15 cellular contexts compared by ENCODE assay signal in genomic region chr6:134821397-134821796, GRCh38.
"Had no signal": no experiment of that assay in that cellular context is flagged by ENCODE, and none has a peak within 500 bp of the region (broad histone marks: within the 10 kb centered on the region; RNA-seq: fewer than 3 reads in every experiment).

No MANE protein-coding gene starts in this region.

- H3K9me3 Mint-ChIP-seq: effector memory CD8-positive, alpha-beta T cell; natural killer cell; stimulated activated naive CD8-positive, alpha-beta T cell treated with anti-CD3 and anti-CD28 coated beads, Interleukin-15, Interleukin-2, amounts not matched to agents 100 ng/mL and 50 ng/mL, for 24 hours had no signal

- H3K27ac Mint-ChIP-seq: activated naive CD8-positive, alpha-beta T cell; effector memory CD8-positive, alpha-beta T cell; natural killer cell; stimulated activated naive CD8-positive, alpha-beta T cell treated with anti-CD3 and anti-CD28 coated beads, Interleukin-15, Interleukin-2, amounts not matched to agents 100 ng/mL and 50 ng/mL, for 24 hours had no signal

- H3K4me3 ChIP-seq: psoas muscle, suprapubic skin, upper lobe of left lung had no signal

- H3K4me1 ChIP-seq: psoas muscle had no signal

- H3K36me3 ChIP-seq: suprapubic skin, upper lobe of left lung had no signal

- H3K4me3 Mint-ChIP-seq: activated naive CD8-positive, alpha-beta T cell; effector memory CD8-positive, alpha-beta T cell; natural killer cell; stimulated activated naive CD8-positive, alpha-beta T cell treated with anti-CD3 and anti-CD28 coated beads, Interleukin-15, Interleukin-2, amounts not matched to agents 100 ng/mL and 50 ng/mL, for 24 hours had no signal

- H3K4me1 Mint-ChIP-seq: natural killer cell had no signal

- H3K27me3 ChIP-seq: suprapubic skin, upper lobe of left lung had no signal

- H3K27ac ChIP-seq: epithelial cell of prostate, psoas muscle had no signal

- ATAC-seq: effector memory CD8-positive, alpha-beta T cell; natural killer cell; psoas muscle; sciatic nerve had no signal

- H3K9me3 ChIP-seq: psoas muscle, suprapubic skin, upper lobe of left lung had no signal

- DNase-seq: activated CD4-positive, alpha-beta T cell treated with anti-CD3 and anti-CD28 coated beads, Interleukin-2, amount 50 U/mL, for 1 hour; activated CD8-positive, alpha-beta memory T cell treated with anti-CD3 and anti-CD28 coated beads for 24 hours; activated gamma-delta T cell treated with Interleukin-2 at 50 U/mL for 16 hours; dermis blood vessel endothelial cell; effector memory CD8-positive, alpha-beta T cell; head of caudate nucleus; natural killer cell; occipital lobe; psoas muscle; upper lobe of left lung had no signal

- H3K27me3 Mint-ChIP-seq: activated naive CD8-positive, alpha-beta T cell had no signal

- H3K36me3 Mint-ChIP-seq: activated naive CD8-positive, alpha-beta T cell; natural killer cell had no signal
